ENCODE assay signal across 17 cellular contexts in the genomic region with DNA sequence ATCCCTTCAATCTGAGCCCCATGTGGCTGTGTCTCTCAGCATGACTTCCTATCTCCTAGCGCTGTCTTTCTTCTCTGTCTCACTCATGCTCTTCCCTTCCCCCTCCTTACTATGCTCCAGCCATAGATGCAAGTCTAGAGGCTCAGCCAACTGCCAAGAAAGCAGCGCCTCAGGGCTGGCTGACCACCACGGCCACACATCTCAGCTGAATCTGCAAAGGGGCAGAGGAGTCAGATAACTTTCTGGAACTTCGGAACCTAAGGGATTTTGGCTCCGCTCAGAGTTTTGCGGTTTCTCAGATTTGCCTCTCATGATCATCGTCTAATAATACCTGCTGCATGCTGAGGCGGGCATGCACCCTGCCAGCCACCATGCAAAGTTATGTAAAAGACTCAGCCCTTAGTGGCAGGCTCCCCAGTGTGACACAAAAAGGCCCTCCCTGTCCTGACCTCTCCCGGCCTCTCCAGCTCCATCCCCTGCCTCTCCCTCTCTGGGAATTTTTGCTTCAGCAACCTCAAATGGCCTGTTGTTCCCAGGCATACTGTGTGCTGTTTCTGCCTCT. TPM values are rescaled to one million over a fixed set of nuclear protein-coding genes. Genes with fewer than 3 reads are reported as not detected.
A peak's percentile ranks its signal among the peaks of the same experiment; 100 is the strongest.
DNase-seq lines count a peak whose midpoint lies in the region; ATAC-seq, FAIRE-seq and TF ChIP-seq lines count a peak whose summit lies in the region.
"Had no signal": no experiment of that assay in that cellular context is flagged by ENCODE, and none has a peak within 500 bp of the region (broad histone marks: within the 10 kb centered on the region; RNA-seq: fewer than 3 reads in every experiment).

No MANE protein-coding gene starts in this region.

- H3K4me3 ChIP-seq in HUES64 (ENCODE audit: low read length) (peak overlapping the region; percentile 27), astrocyte of the spinal cord (ENCODE audit: low read depth, low read length) (no peak overlapping the region), iPS-18a (ENCODE audit: low read length) (peak overlapping the region; percentile 11), skeletal muscle tissue (ENCODE audit: low read length in 3 of 3) (peak overlapping the region; percentile 37 to 48 (median 38))
- H3K4me3 ChIP-seq: prostate gland, thoracic aorta had no signal

- H3K4me1 ChIP-seq in HUES64 (ENCODE audit: insufficient read depth, low read length), result peaks cover 28% of the 10 kb centered on the region
- H3K4me1 ChIP-seq in iPS-18a (ENCODE audit: control insufficient read depth, low read depth, low read length), result peaks cover 31% of the 10 kb centered on the region
- H3K4me1 ChIP-seq in skeletal muscle tissue (ENCODE audit: control insufficient read depth in 3 of 3, insufficient read depth in 3 of 3, low read length in 3 of 3), result peaks cover 28 to 58% (median 46%) of the 10 kb centered on the region in 3 donors
- H3K4me1 ChIP-seq: prostate gland had no signal

- H3K36me3 ChIP-seq in HUES64 (ENCODE audit: insufficient read depth, low read length), result no peaks in the 10 kb centered on the region
- no peaks in the 10 kb centered on the region for H3K36me3 ChIP-seq in iPS-18a (ENCODE audit: control insufficient read depth, low read depth, low read length)
- no peaks in the 10 kb centered on the region for H3K36me3 ChIP-seq in skeletal muscle tissue (ENCODE audit: control insufficient read depth in 3 of 3, insufficient read depth in 3 of 3, low read length in 3 of 3)
- H3K36me3 ChIP-seq: prostate gland, thoracic aorta had no signal

- DNase-seq in astrocyte of the spinal cord (ENCODE audit: low read depth, low spot score), result peak; percentile 47
- no peak for DNase-seq in GM12891 (ENCODE audit: insufficient read length, low spot score)
- DNase-seq in SW 1271 (lab: John Stamatoyannopoulos, UW), result no peak
- DNase-seq: activated CD8-positive, alpha-beta T cell treated with anti-CD3 and anti-CD28 coated beads, Interleukin-2, amount 10 ng/mL, durations not matched to agents 7 days and 5 days; SK-N-SH; stimulated activated CD4-positive, alpha-beta T cell treated with anti-CD3 and anti-CD28 coated beads, Interleukin-1b, Interleukin-23, amount 100 ng/mL, for 48 hours had no signal

- ATAC-seq in GM21723 (IDR thresholded peaks at IDR 0.05; ENCODE audit: unreplicated experiment), result no peak
- ATAC-seq: activated CD8-positive, alpha-beta T cell treated with anti-CD3 and anti-CD28 coated beads, Interleukin-2, amount 10 ng/mL, durations not matched to agents 7 days and 5 days; activated T-helper 17 cell treated with anti-CD3 and anti-CD28 coated beads, Interleukin-2, amount 50 U/mL, for 72 hours had no signal

- H3K27me3 ChIP-seq in HUES64 (ENCODE audit: insufficient read depth, low read length) (no peaks in the 10 kb centered on the region), iPS-18a (ENCODE audit: control insufficient read depth, insufficient read depth, low read length) (no peaks in the 10 kb centered on the region), skeletal muscle tissue (ENCODE audit: control insufficient read depth in 3 of 3, insufficient read depth in 3 of 3, low read length in 3 of 3) (no peaks in the 10 kb centered on the region)

- WGBS in HUES64, result 15% methylated on average over 9 of the region's 9 CpGs

- peak overlapping the region; percentile 33; the same call in 1 of the 2 replicates for H3K9ac ChIP-seq in HUES64 (ENCODE audit: low read depth, low read length)
- no peak overlapping the region for H3K9ac ChIP-seq in iPS-18a (ENCODE audit: low read length)
- peak overlapping the region; percentile 55 to 78 (median 74) for H3K9ac ChIP-seq in skeletal muscle tissue (ENCODE audit: low read depth in 1 of 3, low read length in 3 of 3)
- H3K9ac ChIP-seq: SK-N-SH had no signal

- no peak for TF ChIP-seq CTCF in astrocyte of the spinal cord (IDR thresholded peaks at IDR 0.05; ENCODE audit: low read depth, low read length)

- no peak for FAIRE-seq in GM12891 (lab: Jason Lieb, UNC)
- FAIRE-seq: islet of Langerhans had no signal

- H3K27ac ChIP-seq in HUES64 (ENCODE audit: low read depth, low read length), result peak overlapping the region; percentile 68
- peak overlapping the region; percentile 7 for H3K27ac ChIP-seq in iPS-18a (ENCODE audit: low read length)
- H3K27ac ChIP-seq in skeletal muscle tissue (ENCODE audit: low read depth, low read length), result peak overlapping the region; percentile 94
- H3K27ac ChIP-seq: prostate gland, thoracic aorta had no signal

- TF ChIP-seq POLR2A in GM12891 (IDR thresholded peaks at IDR 0.05; ENCODE audit: low read depth, low read length), result no peak

- H3K9me3 ChIP-seq in HUES64 (ENCODE audit: insufficient read depth, low read depth, low read length) (no peaks in the 10 kb centered on the region), iPS-18a (ENCODE audit: control insufficient read depth, low read depth, low read length) (no peaks in the 10 kb centered on the region), skeletal muscle tissue (ENCODE audit: control insufficient read depth in 3 of 3, low read length in 3 of 3) (no peaks in the 10 kb centered on the region)
- H3K9me3 ChIP-seq: prostate gland, SK-N-SH, thoracic aorta had no signal

- in situ Hi-C loops in astrocyte of the spinal cord (cut with HindIII; ENCODE audit: low sequenced_read_pairs), result no loop called here

TF ChIP-seq in GM12891, 5 proteins besides CTCF, POLR2A, EP300 and RAD21:
- TF ChIP-seq PAX5 (IDR thresholded peaks at IDR 0.05; ENCODE audit: insufficient read depth, low read length, severe bottlenecking) (no peak), POU2F2 (IDR thresholded peaks at IDR 0.05; ENCODE audit: low read depth, low read length) (no peak), TAF1 (IDR thresholded peaks at IDR 0.05; ENCODE audit: low read depth, low read length) (no peak), SPI1 (IDR thresholded peaks at IDR 0.05; ENCODE audit: low read depth, low read length) (no peak), POLR2AphosphoS5 (IDR thresholded peaks at IDR 0.05; ENCODE audit: low read depth, low read length) (no peak)

RNA-seq across cellular contexts. Expression of a gene that starts 5.0 kb away (rescaled TPM):
- not detected for polyA plus RNA-seq in HUES64 (2013, experiment 1 of 2)
- not detected for polyA plus RNA-seq in HUES64 (2013, experiment 2 of 2)
- 16.2 TPM for total RNA-seq in skeletal muscle tissue
- not detected for polyA plus RNA-seq in GM12891 (2012; ENCODE audit: low read depth, missing spikeins)
- total RNA-seq: activated CD8-positive, alpha-beta T cell treated with anti-CD3 and anti-CD28 coated beads, Interleukin-2, amount 10 ng/mL, durations not matched to agents 7 days and 5 days; activated T-helper 17 cell treated with anti-CD3 and anti-CD28 coated beads, Interleukin-2, amount 50 U/mL, for 72 hours; mucosa of gallbladder; prostate gland; thoracic aorta had no signal
- polyA plus RNA-seq: BJ, IgD-negative memory B cell, SK-N-SH had no signal

Comparison
In these comparisons a context has a peak if more than half of its experiments do, and no peak if none do; other contexts are left out.
1. H3K27ac ChIP-seq: peak in every context shown above with its lines; median percentile 94 in skeletal muscle tissue; 68 in HUES64; 7 in iPS-18a.